Comparison of ENCODE assay signal across 19 cellular contexts in the genomic region with DNA sequence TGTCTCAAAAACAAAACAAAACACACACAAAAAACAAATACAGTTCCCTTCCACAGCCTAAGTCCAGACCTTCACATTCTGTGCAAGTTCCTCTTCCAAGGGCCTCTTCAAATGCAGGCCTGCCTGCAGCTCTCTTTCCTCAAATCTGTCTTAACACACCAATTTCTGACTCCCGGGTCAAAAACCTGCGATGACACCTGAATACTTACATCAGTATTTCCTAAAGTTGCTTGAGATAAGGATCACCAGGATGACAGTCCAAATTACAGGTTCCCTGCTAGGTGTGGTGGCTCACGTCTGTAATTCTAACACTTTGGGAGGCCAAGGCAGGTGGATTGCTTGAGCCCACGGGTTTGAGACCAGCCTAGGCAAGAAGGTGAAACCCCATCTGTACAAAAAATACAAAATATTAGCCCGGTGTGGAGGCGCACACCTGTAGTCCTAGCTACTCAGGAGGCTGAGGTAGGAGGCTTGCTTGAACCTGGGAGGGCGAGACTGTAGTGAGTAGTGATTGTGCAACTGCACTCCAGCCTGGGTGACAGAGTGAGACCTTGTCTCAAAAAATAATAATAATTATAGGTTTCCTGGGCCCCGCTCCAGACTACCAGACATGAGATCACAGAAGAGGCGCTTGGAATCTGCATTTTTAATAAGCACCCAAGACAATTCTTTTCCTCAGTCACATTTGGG. TPM values are rescaled to one million over a fixed set of nuclear protein-coding genes. Genes with fewer than 3 reads are reported as not detected.
DNase-seq lines count a peak whose midpoint lies in the region; ATAC-seq, FAIRE-seq and TF ChIP-seq lines count a peak whose summit lies in the region.
"Had no signal": no experiment of that assay in that cellular context is flagged by ENCODE, and none has a peak within 500 bp of the region (broad histone marks: within the 10 kb centered on the region; RNA-seq: fewer than 3 reads in every experiment).

No MANE protein-coding gene starts in this region.

- intact Hi-C loops in Caco-2 (cut with micrococcal nuclease; ENCODE audit: unreplicated experiment) (no loop called here), Panc1 (cut with micrococcal nuclease; ENCODE audit: unreplicated experiment) (loop anchor here (10.0 kb wide), 1 partner anchor 48 kb away; no protein-coding TSS in a partner anchor), HepG2 (cut with micrococcal nuclease; ENCODE audit: unreplicated experiment) (no loop called here)

- H4K20me1 ChIP-seq in HepG2 (ENCODE audit: insufficient read depth, low read length) (no peaks in the 10 kb centered on the region), smooth muscle cell (ENCODE audit: low read depth) (peaks cover 2% of the 10 kb centered on the region)

- CTCF ChIA-PET in Caco-2 (lab: Charles Lee), result no interaction called here
- CTCF ChIA-PET in Panc1 (lab: Charles Lee), result interaction anchor here (0.7 kb wide), 1 partner anchor 20 kb away, joined by 3 read pairs; no protein-coding TSS in a partner anchor
- CTCF ChIA-PET in HepG2 (lab: Yijun Ruan, JAX; ENCODE audit: low intra/inter-chr PET ratio, low total read pairs), result no interaction called here
- CTCF ChIA-PET in GM10248 (lab: Yijun Ruan, JAX), result interaction anchor here (2.6 kb wide), 1 partner anchor 27 kb away, joined by 11 read pairs; no protein-coding TSS in a partner anchor

- H3K9ac ChIP-seq in HepG2 (ENCODE audit: insufficient read depth, low read depth, low read length), result no peak overlapping the region
- no peak overlapping the region for H3K9ac ChIP-seq in smooth muscle cell (ENCODE audit: low read depth)

- H3K4me1 ChIP-seq in Caco-2 (peaks cover 48% of the 10 kb centered on the region), Panc1 (ENCODE audit: control insufficient read depth, insufficient read depth, low read length) (peaks cover 60% of the 10 kb centered on the region), HepG2 (ENCODE audit: insufficient read depth, low read length) (peaks cover 50% of the 10 kb centered on the region), smooth muscle cell (ENCODE audit: low read depth) (peaks cover 19% of the 10 kb centered on the region)

- no peak overlapping the region for H3K4me3 Mint-ChIP-seq in Caco-2 (ENCODE audit: unreplicated experiment)
- H3K4me3 Mint-ChIP-seq: activated CD4-positive, alpha-beta T cell treated with anti-CD3 and anti-CD28 coated beads, Interleukin-2, amount 10 ng/mL, durations not matched to agents 24 days and 14 days; activated naive CD4-positive, alpha-beta T cell treated with anti-CD3 and anti-CD28 coated beads for 36 hours; dendritic cell treated with granulocyte-macrophage colony-stimulating factor and Interleukin-4, amounts not matched to agents 40 ng/mL and 50 ng/mL, for 4 days; natural killer cell had no signal

- peak overlapping the region; percentile 100 for H3K27ac ChIP-seq in Panc1 (ENCODE audit: low read length)
- no peak overlapping the region for H3K27ac ChIP-seq in HepG2 (ENCODE audit: extremely low read length, insufficient read depth, low read length)
- H3K27ac ChIP-seq in smooth muscle cell (ENCODE audit: low read depth), result peak overlapping the region; percentile 35
- H3K27ac ChIP-seq: HL-60, lower lobe of right lung had no signal

- H3K36me3 ChIP-seq in Caco-2 (ENCODE audit: control insufficient read depth, insufficient read depth, low read length) (no peaks in the 10 kb centered on the region), Panc1 (ENCODE audit: control insufficient read depth, insufficient read depth, low read length) (no peaks in the 10 kb centered on the region), HepG2 (replicated peaks in 1 of 2; ENCODE audit: control insufficient read depth in 1 of 2, insufficient read depth in 2 of 2, low read length in 2 of 2) (no peaks in the 10 kb centered on the region), smooth muscle cell (ENCODE audit: low read depth) (no peaks in the 10 kb centered on the region)
- H3K36me3 ChIP-seq: gastroesophageal sphincter, lower lobe of right lung had no signal

- peaks cover 29% of the 10 kb centered on the region for H3K4me1 Mint-ChIP-seq in Caco-2 (ENCODE audit: low read depth, unreplicated experiment)
- H3K4me1 Mint-ChIP-seq: natural killer cell had no signal

- TF ChIP-seq RAD21 in HepG2 (CRISPR knock-in tag; IDR thresholded peaks at IDR 0.05), result no peak

- no peaks in the 10 kb centered on the region for H3K9me3 Mint-ChIP-seq in Caco-2 (ENCODE audit: unreplicated experiment)
- H3K9me3 Mint-ChIP-seq: activated CD4-positive, alpha-beta T cell treated with anti-CD3 and anti-CD28 coated beads, Interleukin-2, amount 10 ng/mL, durations not matched to agents 24 days and 14 days; activated naive CD4-positive, alpha-beta T cell treated with anti-CD3 and anti-CD28 coated beads for 36 hours; dendritic cell treated with granulocyte-macrophage colony-stimulating factor and Interleukin-4, amounts not matched to agents 40 ng/mL and 50 ng/mL, for 4 days; natural killer cell had no signal

- no peaks in the 10 kb centered on the region for H3K27me3 ChIP-seq in Caco-2 (replicated peaks; ENCODE audit: control insufficient read depth, insufficient read depth, low read length)
- no peaks in the 10 kb centered on the region for H3K27me3 ChIP-seq in Panc1 (ENCODE audit: control insufficient read depth, insufficient read depth, low read length)
- H3K27me3 ChIP-seq in HepG2 (ENCODE audit: control insufficient read depth in 1 of 2, insufficient read depth in 2 of 2, low read length in 2 of 2), result no peaks in the 10 kb centered on the region
- no peaks in the 10 kb centered on the region for H3K27me3 ChIP-seq in smooth muscle cell (ENCODE audit: low read depth)
- H3K27me3 ChIP-seq: body of pancreas, gastroesophageal sphincter had no signal

- in situ Hi-C loops in Panc1 (cut with HindIII; ENCODE audit: low pct_unique_long_range_greater_than_20kb, low sequenced_read_pairs), result no loop called here
- in situ Hi-C loops in HepG2 (cut with HindIII; ENCODE audit: extremely low pct_ligation_motif_present, low pct_unique_long_range_greater_than_20kb), result no loop called here

- peak overlapping the region; percentile 14; the same call in 1 of the 2 replicates for H3K4me2 ChIP-seq in HepG2 (ENCODE audit: low read depth, low read length)
- H3K4me2 ChIP-seq in smooth muscle cell, result no peak overlapping the region

- peak overlapping the region; percentile 13 for H3K27ac Mint-ChIP-seq in Caco-2 (ENCODE audit: unreplicated experiment)
- H3K27ac Mint-ChIP-seq: activated CD4-positive, alpha-beta T cell treated with anti-CD3 and anti-CD28 coated beads, Interleukin-2, amount 10 ng/mL, durations not matched to agents 24 days and 14 days; activated naive CD4-positive, alpha-beta T cell treated with anti-CD3 and anti-CD28 coated beads for 36 hours; dendritic cell treated with granulocyte-macrophage colony-stimulating factor and Interleukin-4, amounts not matched to agents 40 ng/mL and 50 ng/mL, for 4 days; natural killer cell had no signal

- H3K9me3 ChIP-seq in Caco-2, result no peaks in the 10 kb centered on the region
- no peaks in the 10 kb centered on the region for H3K9me3 ChIP-seq in Panc1 (ENCODE audit: control insufficient read depth, insufficient read depth, low read depth, low read length)
- no peaks in the 10 kb centered on the region for H3K9me3 ChIP-seq in HepG2 (ENCODE audit: low read length)
- H3K9me3 ChIP-seq in smooth muscle cell (replicated peaks; ENCODE audit: low read depth), result no peaks in the 10 kb centered on the region
- H3K9me3 ChIP-seq: body of pancreas, gastroesophageal sphincter, lower lobe of right lung had no signal

- peak in 1 of 2 experiments; percentile 46 for DNase-seq in Caco-2
- DNase-seq in Panc1 (ENCODE audit: low read depth, low spot score), result no peak
- no peak for DNase-seq in HepG2 (ENCODE audit: low spot score)
- DNase-seq in smooth muscle cell (lab: John Stamatoyannopoulos, UW; ENCODE audit: unreplicated experiment), result no peak
- DNase-seq in GM10248 (ENCODE audit: extremely low spot score), result no peak
- DNase-seq in NCI-H146 treated with DMSO at 0.1 percent for 48 hours (lab: John Stamatoyannopoulos, UW; ENCODE audit: unreplicated experiment), result no peak
- DNase-seq in 8988T, result no peak
- no peak for DNase-seq in NCI-H2107 treated with DMSO at 0.1 percent for 48 hours (lab: John Stamatoyannopoulos, UW; ENCODE audit: unreplicated experiment)
- DNase-seq: activated CD4-positive, alpha-beta T cell treated with anti-CD3 and anti-CD28 coated beads, Interleukin-2, amount 10 ng/mL, durations not matched to agents 24 days and 14 days; activated naive CD4-positive, alpha-beta T cell treated with anti-CD3 and anti-CD28 coated beads for 36 hours; lower lobe of right lung; natural killer cell; NCI-H1092 treated with DMSO at 0.1 percent for 48 hours; NCI-H774; retina had no signal

- H2AFZ ChIP-seq in HepG2 (ENCODE audit: low read length) (no peak overlapping the region), smooth muscle cell (ENCODE audit: low read depth) (no peak overlapping the region)

- no peaks in the 10 kb centered on the region for H3K36me3 Mint-ChIP-seq in Caco-2 (ENCODE audit: insufficient read depth, unreplicated experiment)
- H3K36me3 Mint-ChIP-seq: natural killer cell had no signal

- H3K79me2 ChIP-seq in HepG2 (ENCODE audit: insufficient read depth, low read length) (no peaks in the 10 kb centered on the region), smooth muscle cell (ENCODE audit: low read depth) (no peaks in the 10 kb centered on the region)

- no peak for TF ChIP-seq POLR2A in HepG2 (IDR thresholded peaks at IDR 0.05; ENCODE audit: insufficient read depth in 1 of 2, low read depth in 2 of 2, low read length in 2 of 2)

- H3K4me3 ChIP-seq in Caco-2 (ENCODE audit: low read depth, low read length) (no peak overlapping the region), Panc1 (ENCODE audit: low read depth in 2 of 2, low read length in 2 of 2) (no peak overlapping the region), HepG2 (replicated peaks in 1 of 3; ENCODE audit: insufficient read depth in 1 of 3, low read depth in 2 of 3, low read length in 3 of 3) (no peak overlapping the region), smooth muscle cell (no peak overlapping the region)
- H3K4me3 ChIP-seq: body of pancreas, gastroesophageal sphincter, lower lobe of right lung had no signal

- 52% methylated on average over 9 of the region's 9 CpGs for WGBS in HepG2 (ENCODE audit: low lambda C conversion rate)
- WGBS in smooth muscle cell (ENCODE audit: low lambda C conversion rate), result 84% methylated on average over 9 of the region's 9 CpGs

- no peaks in the 10 kb centered on the region for H3K27me3 Mint-ChIP-seq in Caco-2 (ENCODE audit: insufficient read depth, unreplicated experiment)

- POLR2A ChIA-PET in Caco-2 (lab: Charles Lee) (interaction anchor here (0.6 kb wide), 2 partner anchors 59 to 160 kb away, joined by 4 to 5 read pairs; no protein-coding TSS in a partner anchor), Panc1 (lab: Charles Lee) (interaction anchor here (0.6 kb wide), 2 partner anchors 27 to 43 kb away, joined by 3 to 4 read pairs; no protein-coding TSS in a partner anchor), HepG2 (lab: Yijun Ruan, JAX) (no interaction called here), GM10248 (lab: Yijun Ruan, JAX) (no interaction called here)

- peaks cover 23% of the 10 kb centered on the region for H3F3A ChIP-seq in smooth muscle cell (ENCODE audit: low read depth)

- TF ChIP-seq EP300 in HepG2 (IDR thresholded peaks at IDR 0.05; ENCODE audit: low read depth in 2 of 2, low read length in 2 of 2) (no peak), HepG2 (CRISPR knock-in tag; IDR thresholded peaks at IDR 0.05; ENCODE audit: borderline replicate concordance) (no peak)

- no peak for TF ChIP-seq CTCF in Caco-2 (IDR thresholded peaks at IDR 0.05; ENCODE audit: insufficient read depth in 1 of 2, low read depth in 1 of 2, low read length in 1 of 2, severe bottlenecking in 1 of 2, unreplicated experiment in 1 of 2)
- TF ChIP-seq CTCF in Panc1 (IDR thresholded peaks at IDR 0.05), result no peak
- no peak for TF ChIP-seq CTCF in HepG2 (CRISPR knock-in tag; IDR thresholded peaks at IDR 0.05)
- no peak for TF ChIP-seq CTCF in smooth muscle cell (IDR thresholded peaks at IDR 0.05; ENCODE audit: borderline replicate concordance, insufficient read depth, poor library complexity, severe bottlenecking)
- TF ChIP-seq CTCF in GM10248 (IDR thresholded peaks at IDR 0.05; ENCODE audit: control extremely low read depth, extremely low read depth, low read depth, missing control alignments), result no peak

- BruUV-seq in Caco-2 (replicated peaks; lab: Mats Ljungman, UMichigan) (no TSS peak), Panc1 (replicated peaks; lab: Mats Ljungman, UMichigan) (no TSS peak), HepG2 (replicated peaks; lab: Mats Ljungman, UMichigan) (no TSS peak)

- FAIRE-seq in HepG2 (lab: Jason Lieb, UNC), result no peak

- no peak for ATAC-seq in Panc1
- no peak for ATAC-seq in HepG2
- ATAC-seq: lower lobe of right lung, natural killer cell had no signal

RNA-seq across cellular contexts. Expression of gene PARD6B, which starts 8.8 kb away (rescaled TPM):
- total RNA-seq in Caco-2 (2022) (153 and 156 TPM in 2 replicates), Panc1 (2021; ENCODE audit: unreplicated experiment) (132 TPM), HepG2 (2016; rRNA removed; fragmentation: Illumina TruSeq; extraction: Trizol) (22.2 and 26.6 TPM in 2 replicates), smooth muscle cell (4.6 and 6.5 TPM in 2 replicates)
- polyA plus RNA-seq in Panc1 (2012; ENCODE audit: insufficient read length), result 11.2 TPM
- 1.9 TPM in 2 replicates for total RNA-seq in HepG2 (2016; cell fraction: cytosol; rRNA removed; fragmentation: Illumina TruSeq; extraction: Trizol; ENCODE audit: low read depth)
- total RNA-seq in HepG2 (2016; cell fraction: insoluble cytoplasmic fraction; rRNA removed; fragmentation: Illumina TruSeq; extraction: Trizol), result 21.4 and 26.1 TPM in 2 replicates
- total RNA-seq in HepG2 (2016; cell fraction: membrane; rRNA removed; fragmentation: Illumina TruSeq; extraction: Trizol), result 10.5 and 11.8 TPM in 2 replicates
- 12.5 and 14.9 TPM in 2 replicates for total RNA-seq in HepG2 (2016; cell fraction: nucleus; rRNA removed; fragmentation: Illumina TruSeq; extraction: Trizol)
- polyA plus RNA-seq in HepG2 (2011; rRNA removed) (6.0 and 6.9 TPM in 2 replicates), smooth muscle cell (0.26 and 1.7 TPM in 2 replicates)
- polyA plus RNA-seq in HepG2 (2011; cell fraction: cytosol; rRNA removed), result 2.8 and 4.1 TPM in 2 replicates
- 2.6 and 3.1 TPM in 2 replicates for polyA plus RNA-seq in HepG2 (2011; cell fraction: nucleus; rRNA removed)
- 4.6 and 4.9 TPM in 2 replicates for polyA plus RNA-seq in HepG2 (2012)
- 0.35 and 0.57 TPM in 2 replicates for polyA plus RNA-seq in HepG2 (2016; cell fraction: cytosol; fragmentation: Illumina TruSeq; extraction: Trizol; ENCODE audit: low read depth)
- 8.8 and 9.1 TPM in 2 replicates for polyA plus RNA-seq in HepG2 (2016; cell fraction: insoluble cytoplasmic fraction; fragmentation: Illumina TruSeq; extraction: Trizol; ENCODE audit: low read depth)
- polyA plus RNA-seq in HepG2 (2016; cell fraction: membrane; fragmentation: Illumina TruSeq; extraction: Trizol; ENCODE audit: low read depth), result 2.6 and 2.7 TPM in 2 replicates
- 13.0 and 13.3 TPM in 2 replicates for polyA plus RNA-seq in HepG2 (2016; cell fraction: nucleus; fragmentation: Illumina TruSeq; extraction: Trizol; ENCODE audit: insufficient read depth, low read depth)
- 3.1 and 8.3 TPM in 2 replicates for polyA minus RNA-seq in HepG2 (2011; rRNA and poly(A)+ RNA removed; ENCODE audit: low replicate concordance)
- 22.0 and 24.4 TPM in 2 replicates for polyA minus RNA-seq in HepG2 (2011; cell fraction: cytosol; rRNA and poly(A)+ RNA removed)
- polyA minus RNA-seq in HepG2 (2011; cell fraction: nucleus; rRNA and poly(A)+ RNA removed), result 10.6 and 14.4 TPM in 2 replicates

RNA-seq across cellular contexts. Expression of gene RIPOR3, which starts 31.3 kb away (rescaled TPM):
- total RNA-seq in Caco-2 (2022), result 0.18 and 0.67 TPM in 2 replicates
- 92.5 TPM for total RNA-seq in Panc1 (2021; ENCODE audit: unreplicated experiment)
- 97.9 TPM for polyA plus RNA-seq in Panc1 (2012; ENCODE audit: insufficient read length)
- not detected in 2 replicates for total RNA-seq in HepG2 (2016; rRNA removed; fragmentation: Illumina TruSeq; extraction: Trizol)
- total RNA-seq in HepG2 (2016; cell fraction: cytosol; rRNA removed; fragmentation: Illumina TruSeq; extraction: Trizol; ENCODE audit: low read depth), result not detected in 2 replicates
- not detected in 2 replicates for total RNA-seq in HepG2 (2016; cell fraction: insoluble cytoplasmic fraction; rRNA removed; fragmentation: Illumina TruSeq; extraction: Trizol)
- not detected in 2 replicates for total RNA-seq in HepG2 (2016; cell fraction: membrane; rRNA removed; fragmentation: Illumina TruSeq; extraction: Trizol)
- not detected in 2 replicates for total RNA-seq in HepG2 (2016; cell fraction: nucleus; rRNA removed; fragmentation: Illumina TruSeq; extraction: Trizol)
- polyA plus RNA-seq in HepG2 (2011; rRNA removed), result 0.18 and 0.26 TPM in 2 replicates
- polyA plus RNA-seq in HepG2 (2011; cell fraction: cytosol; rRNA removed), result 0.05 TPM in 2 replicates
- 1.9 and 2.1 TPM in 2 replicates for polyA plus RNA-seq in HepG2 (2011; cell fraction: nucleus; rRNA removed)
- 0.11 and 0.36 TPM in 2 replicates for polyA plus RNA-seq in HepG2 (2012)
- not detected in 2 replicates for polyA plus RNA-seq in HepG2 (2016; cell fraction: cytosol; fragmentation: Illumina TruSeq; extraction: Trizol; ENCODE audit: low read depth)
- polyA plus RNA-seq in HepG2 (2016; cell fraction: insoluble cytoplasmic fraction; fragmentation: Illumina TruSeq; extraction: Trizol; ENCODE audit: low read depth), result not detected in 2 replicates
- not detected in 2 replicates for polyA plus RNA-seq in HepG2 (2016; cell fraction: membrane; fragmentation: Illumina TruSeq; extraction: Trizol; ENCODE audit: low read depth)
- 0.13 TPM in 1 of 2 replicates, not detected in the other for polyA plus RNA-seq in HepG2 (2016; cell fraction: nucleus; fragmentation: Illumina TruSeq; extraction: Trizol; ENCODE audit: insufficient read depth, low read depth)
- polyA minus RNA-seq in HepG2 (2011; rRNA and poly(A)+ RNA removed; ENCODE audit: low replicate concordance), result 0.42 TPM in 1 of 2 replicates, not detected in the other
- polyA minus RNA-seq in HepG2 (2011; cell fraction: cytosol; rRNA and poly(A)+ RNA removed), result not detected in 2 replicates
- 0.37 and 0.52 TPM in 2 replicates for polyA minus RNA-seq in HepG2 (2011; cell fraction: nucleus; rRNA and poly(A)+ RNA removed)
- total RNA-seq in smooth muscle cell, result 0.18 and 0.40 TPM in 2 replicates
- 1.2 and 4.9 TPM in 2 replicates for polyA plus RNA-seq in smooth muscle cell
- total RNA-seq: activated CD4-positive, alpha-beta T cell treated with anti-CD3 and anti-CD28 coated beads, Interleukin-2, amount 10 ng/mL, durations not matched to agents 24 days and 14 days; activated naive CD4-positive, alpha-beta T cell treated with anti-CD3 and anti-CD28 coated beads for 36 hours had no signal

Comparison
In these comparisons a context has a peak if more than half of its experiments do, and no peak if none do; other contexts are left out.
1. RNA of gene RIPOR3, which starts 31.3 kb away (total RNA-seq): 92.5 TPM in Panc1 (single experiment); 0.18 to 0.67 TPM in Caco-2, 0.18 to 0.40 TPM in smooth muscle cell and not detected in HepG2; every median in the first group is over 10 times any median in the second.
2. CTCF ChIA-PET loops: an anchor here in Panc1 (0.7 kb wide) and GM10248 (2.6 kb wide); none called in Caco-2 and HepG2.
3. POLR2A ChIA-PET loops: an anchor here in Caco-2 (0.6 kb wide) and Panc1 (0.6 kb wide); none called in HepG2 and GM10248.